ENCODE assay signal across 8 cellular contexts in the genomic region with DNA sequence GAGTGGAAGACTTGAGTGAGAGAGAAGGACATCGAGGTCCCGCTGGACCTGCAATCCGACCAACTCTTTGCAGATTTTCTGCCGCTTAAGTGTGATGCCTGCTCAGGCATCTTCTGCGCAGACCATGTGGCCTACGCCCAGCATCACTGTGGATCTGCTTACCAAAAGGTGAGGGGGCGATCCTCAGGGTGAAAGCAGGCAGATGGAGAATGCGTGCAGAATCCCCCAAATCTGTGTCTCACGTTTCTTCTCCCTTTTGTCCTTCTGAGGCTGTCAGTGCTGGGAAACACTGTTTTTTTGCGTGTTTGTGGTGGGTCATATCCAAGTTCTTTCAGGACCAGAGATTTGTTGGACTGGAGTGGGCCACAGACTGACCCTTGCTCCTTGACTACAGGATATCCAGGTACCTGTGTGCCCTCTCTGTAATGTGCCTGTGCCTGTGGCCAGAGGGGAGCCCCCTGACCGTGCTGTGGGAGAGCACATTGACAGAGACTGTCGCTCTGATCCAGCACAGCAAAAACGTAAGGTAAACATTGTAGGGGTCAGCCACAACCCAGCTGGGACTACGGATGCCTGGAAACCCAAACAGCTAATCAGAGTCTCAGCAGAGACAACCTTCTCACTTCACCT. TPM values are rescaled to one million over a fixed set of nuclear protein-coding genes. Genes with fewer than 3 reads are reported as not detected.
A peak's percentile ranks its signal among the peaks of the same experiment; 100 is the strongest.
DNase-seq lines count a peak whose midpoint lies in the region; ATAC-seq and TF ChIP-seq lines count a peak whose summit lies in the region.

No MANE protein-coding gene starts in this region.

- peak overlapping the region; percentile 73 for H3K4me3 ChIP-seq in fibroblast of pulmonary artery (replicated peaks; ENCODE audit: low read depth, low read length)
- H3K4me3 ChIP-seq in prostate gland, result peak overlapping the region; percentile 71 to 74

- TF ChIP-seq POLR2A in prostate gland (IDR thresholded peaks at IDR 0.05), result no peak

- H3K36me3 ChIP-seq in ES-I3 (ENCODE audit: insufficient read depth, low read length) (no peaks in the 10 kb centered on the region; the same call in 1 of the 2 replicates), prostate gland (peaks cover 3 to 4% of the 10 kb centered on the region in 2 donors)

- H3K9me3 Mint-ChIP-seq in T-cell, result no peaks in the 10 kb centered on the region

- no peaks in the 10 kb centered on the region for H3K27me3 ChIP-seq in prostate gland (replicated peaks; ENCODE audit: insufficient read depth)

- POLR2A ChIA-PET in T-cell (lab: Charles Lee), result interaction anchor here (0.6 to 1.1 kb wide), 4 partner anchors 31 to 48 kb away, joined by 3 to 9 read pairs (median 3); partner anchors contain the start of genes CNPPD1 (in 1 of the 2) and GLB1L (in 1 of the 2)

- no peak for TF ChIP-seq CTCF in fibroblast of pulmonary artery (IDR thresholded peaks at IDR 0.05; ENCODE audit: low read length, missing control alignments)
- TF ChIP-seq CTCF in prostate gland (IDR thresholded peaks at IDR 0.05), result no peak

- DNase-seq in T-cell (peak in 1 of 34 experiments; percentile 11), fibroblast of pulmonary artery (ENCODE audit: low read depth) (no peak), prostate gland (ENCODE audit: low spot score) (no peak), NCI-H1048 (lab: John Stamatoyannopoulos, UW) (no peak), NCI-H146 treated with DMSO at 0.1 percent for 48 hours (lab: John Stamatoyannopoulos, UW; ENCODE audit: unreplicated experiment) (no peak)

- peaks cover 45 to 50% (median 47%) of the 10 kb centered on the region in 3 donors for H3K4me1 Mint-ChIP-seq in T-cell

- H3K9me3 ChIP-seq in ES-I3 (ENCODE audit: control insufficient read depth, insufficient read depth, low read length) (no peaks in the 10 kb centered on the region), prostate gland (no peaks in the 10 kb centered on the region)

- CTCF ChIA-PET in T-cell (lab: Charles Lee), result interaction anchor here in 1 of 2 donors (0.9 to 1.9 kb wide), 6 partner anchors 31 to 181 kb away, joined by 3 to 11 read pairs (median 6); partner anchors contain the start of gene CNPPD1

- H3K4me3 Mint-ChIP-seq in T-cell, result peak overlapping the region; percentile 84 to 90 (median 86)

- peak overlapping the region; percentile 72 to 99 for H3K27ac Mint-ChIP-seq in T-cell

- H3K27me3 Mint-ChIP-seq in T-cell, result no peaks in the 10 kb centered on the region

- peak overlapping the region; percentile 47 for H3K9ac ChIP-seq in ES-I3 (ENCODE audit: low read depth, low read length)

- ATAC-seq in T-cell (replicated peaks in 1 of 4) (no peak), HG03139 (IDR thresholded peaks at IDR 0.05; ENCODE audit: unreplicated experiment) (no peak), GM21423 (IDR thresholded peaks at IDR 0.05; ENCODE audit: unreplicated experiment) (no peak)

- H3K36me3 Mint-ChIP-seq in T-cell, result peaks cover 4% of the 10 kb centered on the region

- peaks cover 5% of the 10 kb centered on the region; the same call in 1 of the 2 replicates for H3K4me1 ChIP-seq in ES-I3 (ENCODE audit: insufficient read depth, low read length)
- H3K4me1 ChIP-seq in prostate gland (replicated peaks), result peaks cover 11% of the 10 kb centered on the region

- peak overlapping the region; percentile 98 to 99 for H3K27ac ChIP-seq in prostate gland

- 9% methylated on average over 14 of the region's 14 CpGs for WGBS in prostate gland

- intact Hi-C loops in prostate gland (cut with DNase I), result no loop called here

RNA-seq across cellular contexts. Expression of gene ZFAND2B, which starts 0.8 kb away (rescaled TPM):
- 10 to 100 TPM; 61.7 to 91.6 (median 85.6) TPM for total RNA-seq in T-cell
- 10 to 100 TPM; 49.0 to 57.2 TPM for total RNA-seq in prostate gland

RNA-seq across cellular contexts. Expression of gene ABCB6, which starts 11.4 kb away (rescaled TPM):
- total RNA-seq in T-cell, result 10 to 100 TPM in 3 of 5 donors, 1 to 10 TPM in 2; 4.1 to 16.5 (median 13.0) TPM
- 10 to 100 TPM; 31.9 to 32.1 TPM for total RNA-seq in prostate gland

RNA-seq across cellular contexts. Expression of gene ATG9A, which starts 22.1 kb away (rescaled TPM):
- 10 to 100 TPM; 52.5 to 72.9 (median 57.6) TPM for total RNA-seq in T-cell
- 10 to 100 TPM; 38.8 to 78.8 TPM for total RNA-seq in prostate gland

RNA-seq across cellular contexts. Expression of gene ANKZF1, which starts 22.2 kb away (rescaled TPM):
- 100 to 1,000 TPM; 119 to 220 (median 194) TPM for total RNA-seq in T-cell
- total RNA-seq in prostate gland, result 10 to 100 TPM; 64.4 to 85.7 TPM

RNA-seq across cellular contexts. Expression of gene RETREG2, which starts 29.3 kb away (rescaled TPM):
- total RNA-seq in T-cell, result 100 to 1,000 TPM in 3 of 5 donors, 10 to 100 TPM in 2; 85.2 to 131 (median 109) TPM
- total RNA-seq in prostate gland, result 100 to 1,000 TPM in 1 of 2 donors, 10 to 100 TPM in 1; 84.4 to 142 TPM
